Comparison of ENCODE assay signal across 8 cellular contexts in genomic region chr10:133260895-133261725, GRCh38. TPM values are rescaled to one million over a fixed set of nuclear protein-coding genes. Genes with fewer than 3 reads are reported as not detected.
DNase-seq lines count a peak whose midpoint lies in the region; ATAC-seq lines count a peak whose summit lies in the region.

No MANE protein-coding gene starts in this region.

- no peaks in the 10 kb centered on the region for H3K36me3 Mint-ChIP-seq in activated T-cell treated with anti-CD3 and anti-CD28 coated beads, Interleukin-2, amount 50 U/mL, for 4 hours (ENCODE audit: insufficient read depth)

- H3K4me1 Mint-ChIP-seq in activated T-cell treated with anti-CD3 and anti-CD28 coated beads, Interleukin-2, amount 50 U/mL, for 4 hours (ENCODE audit: low read depth) = peaks cover 70% of the 10 kb centered on the region

- DNase-seq in NCI-H82 (lab: John Stamatoyannopoulos, UW) (peak; percentile 66), NCI-H82 treated with DMSO at 0.1 percent for 48 hours (lab: John Stamatoyannopoulos, UW; ENCODE audit: unreplicated experiment) (no peak), NCI-H69 (lab: John Stamatoyannopoulos, UW) (peak; percentile 61), fibroblast of peridontal ligament (ENCODE audit: extremely low read depth) (peak; percentile 7), occipital lobe (lab: John Stamatoyannopoulos, UW) (peak; percentile 24), ureter (ENCODE audit: low spot score) (peak; percentile 66)
- DNase-seq in activated T-cell treated with anti-CD3 and anti-CD28 coated beads, Interleukin-2, amount 50 U/mL, for 4 hours = peak; percentile 58

- H3K9me3 Mint-ChIP-seq in activated T-cell treated with anti-CD3 and anti-CD28 coated beads, Interleukin-2, amount 50 U/mL, for 4 hours = no peaks in the 10 kb centered on the region

- peak overlapping the region; percentile 79 for H3K4me3 Mint-ChIP-seq in activated T-cell treated with anti-CD3 and anti-CD28 coated beads, Interleukin-2, amount 50 U/mL, for 4 hours

- peak; percentile 58 for ATAC-seq in HG02642 (IDR thresholded peaks at IDR 0.05; ENCODE audit: poor library complexity, unreplicated experiment)
- peak; percentile 44 to 58 for ATAC-seq in activated T-cell treated with anti-CD3 and anti-CD28 coated beads, Interleukin-2, amount 50 U/mL, for 4 hours

- no peaks in the 10 kb centered on the region for H3K27me3 Mint-ChIP-seq in activated T-cell treated with anti-CD3 and anti-CD28 coated beads, Interleukin-2, amount 50 U/mL, for 4 hours (ENCODE audit: low read depth)

RNA-seq across cellular contexts. Expression of gene ADAM8, which starts 15.6 kb away (rescaled TPM):
- 10 to 100 TPM; 62.8 to 72.7 (median 70.7) TPM for total RNA-seq in activated T-cell treated with anti-CD3 and anti-CD28 coated beads, Interleukin-2, amount 50 U/mL, for 4 hours
- total RNA-seq in occipital lobe = 1.7 TPM
- 35.3 TPM for total RNA-seq in ureter

RNA-seq across cellular contexts. Expression of gene VENTX, which starts 23.5 kb away (rescaled TPM):
- not detected for total RNA-seq in activated T-cell treated with anti-CD3 and anti-CD28 coated beads, Interleukin-2, amount 50 U/mL, for 4 hours
- total RNA-seq in occipital lobe (not detected), ureter (0.81 TPM)

RNA-seq across cellular contexts. Expression of gene UTF1, which starts 31.1 kb away (rescaled TPM):
- total RNA-seq in activated T-cell treated with anti-CD3 and anti-CD28 coated beads, Interleukin-2, amount 50 U/mL, for 4 hours = under 1 TPM in 1 of 3 donors, not detected in 2; 0.25 TPM
- total RNA-seq in occipital lobe (not detected), ureter (not detected)

RNA-seq across cellular contexts. Expression of gene TUBGCP2, which starts 47.6 kb away (rescaled TPM):
- 10 to 100 TPM; 59.6 to 67.9 (median 62.6) TPM for total RNA-seq in activated T-cell treated with anti-CD3 and anti-CD28 coated beads, Interleukin-2, amount 50 U/mL, for 4 hours
- 42.4 TPM for total RNA-seq in occipital lobe
- 51.9 TPM for total RNA-seq in ureter

RNA-seq across cellular contexts. Expression of gene ZNF511, which starts 47.6 kb away (rescaled TPM):
- 100 to 1,000 TPM in 1 of 3 donors, 10 to 100 TPM in 2; 84.4 to 117 (median 97.3) TPM for total RNA-seq in activated T-cell treated with anti-CD3 and anti-CD28 coated beads, Interleukin-2, amount 50 U/mL, for 4 hours
- 7.5 TPM for total RNA-seq in occipital lobe
- total RNA-seq in ureter = 37.4 TPM

Comparison
In these comparisons a context has a peak if more than half of its experiments do, and no peak if none do; other contexts are left out.
1. RNA of gene ADAM8, which starts 15.6 kb away (total RNA-seq): 62.8 to 72.7 TPM in activated T-cell treated with anti-CD3 and anti-CD28 coated beads, Interleukin-2, amount 50 U/mL, for 4 hours and 35.3 TPM in ureter (single experiment); 1.7 TPM in occipital lobe (single experiment); every median in the first group is over 10 times any median in the second.